In genomic region chr20:32126919-32127318, GRCh38 we compare ENCODE assay signal across 16 cellular contexts. TPM values are rescaled to one million over a fixed set of nuclear protein-coding genes. Genes with fewer than 3 reads are reported as not detected.
DNase-seq lines count a peak whose midpoint lies in the region; ATAC-seq and TF ChIP-seq lines count a peak whose summit lies in the region.
"Had no signal": no experiment of that assay in that cellular context is flagged by ENCODE, and none has a peak within 500 bp of the region (broad histone marks: within the 10 kb centered on the region; RNA-seq: fewer than 3 reads in every experiment).

No MANE protein-coding gene starts in this region.

- H3K27ac Mint-ChIP-seq in WTC11 (0 out of 2 replicates have a peak overlapping the region, but pooled peaks have one; percentile 32), endodermal cell (peak overlapping the region; percentile 29), neural progenitor cell (no peak overlapping the region)
- H3K27ac Mint-ChIP-seq in activated T-cell treated with anti-CD3 and anti-CD28 coated beads, Interleukin-2, amount 50 U/mL, for 24 hours: no peak overlapping the region
- H3K27ac Mint-ChIP-seq in naive thymus-derived CD8-positive, alpha-beta T cell: peak overlapping the region in 1 of 10 donors; percentile 19
- H3K27ac Mint-ChIP-seq: CD8-positive, alpha-beta memory T cell had no signal

- H3K4me1 Mint-ChIP-seq in WTC11 (peaks cover 24% of the 10 kb centered on the region), endodermal cell (peaks cover 6% of the 10 kb centered on the region), neural progenitor cell (peaks cover 7% of the 10 kb centered on the region)
- peaks cover 24% of the 10 kb centered on the region for H3K4me1 Mint-ChIP-seq in activated T-cell treated with anti-CD3 and anti-CD28 coated beads, Interleukin-2, amount 50 U/mL, for 24 hours (ENCODE audit: low read depth)
- peaks cover 21 to 27% (median 22%) of the 10 kb centered on the region in 4 donors for H3K4me1 Mint-ChIP-seq in naive thymus-derived CD8-positive, alpha-beta T cell

- POLR2A ChIA-PET in WTC11 (lab: Charles Lee): no interaction called here
- POLR2A ChIA-PET in naive thymus-derived CD8-positive, alpha-beta T cell (lab: Charles Lee): no interaction called here

- H3K9me3 ChIP-seq in RWPE2 (ENCODE audit: severe bottlenecking): no peaks in the 10 kb centered on the region
- peaks cover 14% of the 10 kb centered on the region for H3K9me3 ChIP-seq in endodermal cell (ENCODE audit: control insufficient read depth, low read length)
- no peaks in the 10 kb centered on the region for H3K9me3 ChIP-seq in neural progenitor cell (ENCODE audit: low read depth)
- H3K9me3 ChIP-seq: BE2C, HAP-1 had no signal

- no peak overlapping the region for H3K9ac ChIP-seq in endodermal cell (ENCODE audit: extremely low read depth, low read length, poor library complexity, severe bottlenecking)
- H3K9ac ChIP-seq in neural progenitor cell: no peak overlapping the region

- peaks cover 10% of the 10 kb centered on the region for H3F3A ChIP-seq in neural progenitor cell (ENCODE audit: low read depth)

- CTCF ChIA-PET in WTC11 (lab: Charles Lee): no interaction called here

- H3K4me3 Mint-ChIP-seq in WTC11 (no peak overlapping the region), endodermal cell (no peak overlapping the region), neural progenitor cell (no peak overlapping the region)
- H3K4me3 Mint-ChIP-seq in activated T-cell treated with anti-CD3 and anti-CD28 coated beads, Interleukin-2, amount 50 U/mL, for 24 hours: no peak overlapping the region
- H3K4me3 Mint-ChIP-seq in naive thymus-derived CD8-positive, alpha-beta T cell: no peak overlapping the region
- H3K4me3 Mint-ChIP-seq: CD4-positive, CD25-positive, alpha-beta regulatory T cell; CD8-positive, alpha-beta memory T cell had no signal

- no peaks in the 10 kb centered on the region for H3K4me1 ChIP-seq in RWPE2 (ENCODE audit: insufficient read depth, poor library complexity, severe bottlenecking)
- H3K4me1 ChIP-seq in endodermal cell (ENCODE audit: control insufficient read depth, insufficient read depth, low read length): no peaks in the 10 kb centered on the region
- H3K4me1 ChIP-seq in neural progenitor cell: peaks cover 11% of the 10 kb centered on the region
- H3K4me1 ChIP-seq: BE2C had no signal

- H3K4me2 ChIP-seq in neural progenitor cell: peak overlapping the region; percentile 26

- no peak overlapping the region for H3K27ac ChIP-seq in RWPE2 (ENCODE audit: poor library complexity, severe bottlenecking)
- H3K27ac ChIP-seq in endodermal cell (ENCODE audit: low read depth, low read length): no peak overlapping the region
- H3K27ac ChIP-seq in neural progenitor cell: no peak overlapping the region

- H3K9me3 Mint-ChIP-seq in WTC11 (peaks cover 10% of the 10 kb centered on the region), endodermal cell (peaks cover 20% of the 10 kb centered on the region), neural progenitor cell (peaks cover 10% of the 10 kb centered on the region)
- no peaks in the 10 kb centered on the region for H3K9me3 Mint-ChIP-seq in activated T-cell treated with anti-CD3 and anti-CD28 coated beads, Interleukin-2, amount 50 U/mL, for 24 hours
- H3K9me3 Mint-ChIP-seq in naive thymus-derived CD8-positive, alpha-beta T cell: no peaks in the 10 kb centered on the region
- H3K9me3 Mint-ChIP-seq: CD4-positive, CD25-positive, alpha-beta regulatory T cell; CD8-positive, alpha-beta memory T cell had no signal

- H2AFZ ChIP-seq in neural progenitor cell (replicated peaks): no peak overlapping the region

- H3K36me3 ChIP-seq in RWPE2 (ENCODE audit: low read depth): peaks cover 70% of the 10 kb centered on the region
- peaks cover 31% of the 10 kb centered on the region for H3K36me3 ChIP-seq in endodermal cell (ENCODE audit: control insufficient read depth, insufficient read depth, low read length)
- peaks cover 3% of the 10 kb centered on the region for H3K36me3 ChIP-seq in neural progenitor cell

- 91 to 96% methylated on average over 8 of the region's 8 CpGs for WGBS in endodermal cell (ENCODE audit: insufficient coverage in 1 of 2, insufficient read length in 1 of 2), 2 experiments

- ATAC-seq in RWPE2 (ENCODE audit: low read depth) (no peak), WTC11 (no peak), GM18517 (IDR thresholded peaks at IDR 0.05; ENCODE audit: unreplicated experiment) (no peak)
- no peak for ATAC-seq in naive thymus-derived CD8-positive, alpha-beta T cell

- TF ChIP-seq CTCF in RWPE2 (IDR thresholded peaks at IDR 0.05; ENCODE audit: poor library complexity, severe bottlenecking) (no peak), WTC11 (IDR thresholded peaks at IDR 0.05) (no peak), endodermal cell (conservative IDR thresholded peaks at IDR 0.05) (no peak), neural progenitor cell (IDR thresholded peaks at IDR 0.05) (no peak)

- DNase-seq in RWPE2 (ENCODE audit: low spot score) (peak; percentile 54), WTC11 (ENCODE audit: low spot score) (no peak), endodermal cell (no peak), neural progenitor cell (ENCODE audit: low spot score) (no peak)
- DNase-seq in activated T-cell treated with anti-CD3 and anti-CD28 coated beads, Interleukin-2, amount 50 U/mL, for 24 hours: no peak
- DNase-seq in naive thymus-derived CD8-positive, alpha-beta T cell: no peak
- DNase-seq: ACHN; BE2C; C1 segment of cervical spinal cord; CD4-positive, CD25-positive, alpha-beta regulatory T cell; CD8-positive, alpha-beta memory T cell; COR-L47; DMS 273 treated with DMSO at 0.1 percent for 48 hours; GOT3 had no signal

- H3K79me2 ChIP-seq in neural progenitor cell (ENCODE audit: low read depth): peaks cover 79% of the 10 kb centered on the region

- no peak overlapping the region for H3K4me3 ChIP-seq in RWPE2 (ENCODE audit: severe bottlenecking)
- no peak overlapping the region for H3K4me3 ChIP-seq in endodermal cell (ENCODE audit: low read length)
- no peak overlapping the region for H3K4me3 ChIP-seq in neural progenitor cell
- H3K4me3 ChIP-seq: HAP-1 had no signal

- H3K36me3 Mint-ChIP-seq in WTC11: peaks cover 21% of the 10 kb centered on the region
- H3K36me3 Mint-ChIP-seq in endodermal cell (ENCODE audit: low read depth): peaks cover 45% of the 10 kb centered on the region
- H3K36me3 Mint-ChIP-seq in neural progenitor cell: peaks cover 12% of the 10 kb centered on the region
- H3K36me3 Mint-ChIP-seq in activated T-cell treated with anti-CD3 and anti-CD28 coated beads, Interleukin-2, amount 50 U/mL, for 24 hours (ENCODE audit: low read depth): peaks cover 53% of the 10 kb centered on the region
- peaks cover 0 to 24% (median 4%) of the 10 kb centered on the region in 3 donors for H3K36me3 Mint-ChIP-seq in naive thymus-derived CD8-positive, alpha-beta T cell

- H3K27me3 Mint-ChIP-seq in WTC11 (ENCODE audit: low read depth) (no peaks in the 10 kb centered on the region), endodermal cell (ENCODE audit: insufficient read depth) (no peaks in the 10 kb centered on the region), neural progenitor cell (ENCODE audit: insufficient read depth, low read depth) (peaks cover 4% of the 10 kb centered on the region)
- no peaks in the 10 kb centered on the region for H3K27me3 Mint-ChIP-seq in activated T-cell treated with anti-CD3 and anti-CD28 coated beads, Interleukin-2, amount 50 U/mL, for 24 hours
- H3K27me3 Mint-ChIP-seq in naive thymus-derived CD8-positive, alpha-beta T cell: no peaks in the 10 kb centered on the region
- H3K27me3 Mint-ChIP-seq: CD4-positive, CD25-positive, alpha-beta regulatory T cell; CD8-positive, alpha-beta memory T cell had no signal

- H3K27me3 ChIP-seq in RWPE2 (ENCODE audit: insufficient read depth, poor library complexity, severe bottlenecking): no peaks in the 10 kb centered on the region
- no peaks in the 10 kb centered on the region for H3K27me3 ChIP-seq in endodermal cell (ENCODE audit: control insufficient read depth, insufficient read depth, low read length, poor library complexity, severe bottlenecking)
- H3K27me3 ChIP-seq in neural progenitor cell: no peaks in the 10 kb centered on the region
- H3K27me3 ChIP-seq: BE2C had no signal

- peaks cover 34% of the 10 kb centered on the region for H4K20me1 ChIP-seq in neural progenitor cell (ENCODE audit: low read depth)

TF ChIP-seq in WTC11, 78 proteins besides CTCF, POLR2A, EP300 and RAD21:
- no peak for TF ChIP-seq ZNF317 (CRISPR knock-in tag; IDR thresholded peaks at IDR 0.05; ENCODE audit: borderline replicate concordance, low read depth)
- no peak for TF ChIP-seq MYBL2 (CRISPR knock-in tag; IDR thresholded peaks at IDR 0.05)

RNA-seq across cellular contexts. Expression of gene TM9SF4, which starts 17.4 kb away (rescaled TPM):
- 44.8 to 54.9 TPM (median 50.6 TPM) in 3 replicates for total RNA-seq in WTC11 (2021)
- 10 to 100 TPM; 77.2 to 84.8 TPM for total RNA-seq in endodermal cell
- polyA plus RNA-seq in endodermal cell (2013, experiment 1 of 2): 46.0 TPM
- polyA plus RNA-seq in endodermal cell (2013, experiment 2 of 2): 44.3 TPM
- 27.9 and 41.7 TPM in 2 replicates for total RNA-seq in neural progenitor cell (ENCODE audit: low replicate concordance)
- total RNA-seq in naive thymus-derived CD8-positive, alpha-beta T cell: 10 to 100 TPM; 42.6 to 44.3 TPM
- 10 to 100 TPM; 31.5 to 43.4 (median 33.3) TPM for polyA plus RNA-seq in naive thymus-derived CD8-positive, alpha-beta T cell

Comparison
In these comparisons a context has a peak if more than half of its experiments do, and no peak if none do; other contexts are left out.
1. H3K27ac Mint-ChIP-seq: peak in WTC11 (single experiment) and endodermal cell (single experiment); none in neural progenitor cell (single experiment) and activated T-cell treated with anti-CD3 and anti-CD28 coated beads, Interleukin-2, amount 50 U/mL, for 24 hours (single experiment).